1 cellular context compared by ENCODE assay signal in genomic region chr15:69032703-69033373, GRCh38.
TF ChIP-seq lines count a peak whose summit lies in the region.

No MANE protein-coding gene starts in this region.

TF ChIP-seq in HCT116, 20 proteins besides CTCF, POLR2A, EP300 and RAD21 (continued from another document):
- no peak for TF ChIP-seq REST (IDR thresholded peaks at IDR 0.05; ENCODE audit: low read depth)
- TF ChIP-seq SIN3A (IDR thresholded peaks at IDR 0.05; ENCODE audit: low read depth) = no peak
- TF ChIP-seq CBX3 (IDR thresholded peaks at IDR 0.05; ENCODE audit: low read depth) = no peak
